25 cellular contexts compared by ENCODE assay signal in the genomic region with DNA sequence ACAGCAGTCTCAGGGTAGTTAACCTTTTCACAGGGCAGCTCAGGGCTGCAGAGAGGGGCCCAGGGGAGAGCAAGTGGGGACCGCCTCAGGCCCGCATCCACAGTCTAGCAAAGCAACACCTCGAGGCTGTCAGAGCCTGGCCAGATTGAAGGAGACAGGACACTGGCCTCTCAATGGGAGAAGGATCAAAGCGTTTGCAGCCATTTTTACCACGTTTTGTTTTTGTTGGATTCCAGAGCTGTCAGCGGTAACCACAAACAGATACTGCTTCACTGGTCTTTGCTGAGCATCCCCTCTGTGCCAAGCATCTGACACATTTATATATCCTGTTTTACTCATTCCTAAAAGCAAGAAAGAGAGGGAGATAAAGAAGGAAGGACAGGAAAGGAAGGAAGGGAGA.
DNase-seq lines count a peak whose midpoint lies in the region; ATAC-seq and TF ChIP-seq lines count a peak whose summit lies in the region.
"Had no signal": no experiment of that assay in that cellular context is flagged by ENCODE, and none has a peak within 500 bp of the region (broad histone marks: within the 10 kb centered on the region; RNA-seq: fewer than 3 reads in every experiment).

No MANE protein-coding gene starts in this region.

- POLR2A ChIA-PET in MCF 10A (lab: Yijun Ruan, JAX) (no interaction called here), PC-3 (lab: Charles Lee; ENCODE audit: unreplicated experiment) (no interaction called here)

- no peaks in the 10 kb centered on the region for H3K79me2 ChIP-seq in mammary epithelial cell (ENCODE audit: insufficient read depth, low read length)
- no peaks in the 10 kb centered on the region for H3K79me2 ChIP-seq in PC-3 (ENCODE audit: low read length)
- no peaks in the 10 kb centered on the region for H3K79me2 ChIP-seq in osteoblast (ENCODE audit: insufficient read depth, low read length)

- 71% methylated on average over 6 of the region's 6 CpGs for WGBS in mammary epithelial cell (ENCODE audit: low coverage, missing lambda C conversion rate)
- WGBS in testis, 2 donors: 61 to 69% methylated on average over 6 of the region's 6 CpGs

- H3K4me2 ChIP-seq in mammary epithelial cell (ENCODE audit: insufficient read depth, low read depth, low read length) (no peak overlapping the region), PC-3 (ENCODE audit: low read length) (no peak overlapping the region), osteoblast (ENCODE audit: insufficient read depth, low read length) (peak overlapping the region; percentile 4)
- H3K4me2 ChIP-seq: neural progenitor cell had no signal

- no peak overlapping the region for H3K9ac ChIP-seq in mammary epithelial cell (ENCODE audit: insufficient read depth, low read length)
- H3K9ac ChIP-seq in PC-3 (ENCODE audit: low read length): no peak overlapping the region
- H3K9ac ChIP-seq: neural progenitor cell had no signal

- no peaks in the 10 kb centered on the region for H3K4me1 Mint-ChIP-seq in MCF 10A (ENCODE audit: insufficient read depth, unreplicated experiment)

- DNase-seq in MCF 10A (ENCODE audit: unreplicated experiment) (peak; percentile 16), mammary epithelial cell (no peak), PC-3 (no peak), fibroblast of pulmonary artery (ENCODE audit: low read depth) (peak; percentile 48), osteoblast (ENCODE audit: insufficient read length, low spot score, missing footprints) (no peak), testis (no peak)
- DNase-seq: 8988T; activated CD4-positive, alpha-beta T cell treated with anti-CD3 and anti-CD28 coated beads, Interleukin-2, amount 50 U/mL, for 48 hours; activated naive CD4-positive, alpha-beta T cell; activated T-cell treated with anti-CD3 and anti-CD28 coated beads for 4 hours; aorta; foreskin melanocyte; left colon; mucosa of descending colon; NCI-H1436 treated with DMSO at 0.1 percent for 48 hours; NCI-H2171 treated with DMSO at 0.1 percent for 48 hours; NCI-H774; SIG-M5; uterus; WERI-Rb-1 had no signal

- no peak overlapping the region for H3K4me3 Mint-ChIP-seq in MCF 10A (ENCODE audit: unreplicated experiment)
- H3K4me3 Mint-ChIP-seq: neural progenitor cell; T-helper 1 cell treated with Interleukin-12 subunit alpha and Interleukin-12 subunit beta and Interleukin-4 antibody, amounts not matched to agents 30 μg/mL and 1 μg/mL, for 36 hours had no signal

- H3K27me3 ChIP-seq in mammary epithelial cell (ENCODE audit: insufficient read depth, low read length): peaks cover 8% of the 10 kb centered on the region
- H3K27me3 ChIP-seq in PC-3 (ENCODE audit: low read length): no peaks in the 10 kb centered on the region
- H3K27me3 ChIP-seq in osteoblast (ENCODE audit: insufficient read depth, low read length): peaks cover 29% of the 10 kb centered on the region
- H3K27me3 ChIP-seq in testis: no peaks in the 10 kb centered on the region
- H3K27me3 ChIP-seq: neural progenitor cell, uterus had no signal

- in situ Hi-C loops in mammary epithelial cell (cut with MboI; ENCODE audit: low sequenced_read_pairs in 2 of 2): no loop called here

- no peaks in the 10 kb centered on the region for H3K9me3 ChIP-seq in mammary epithelial cell (replicated peaks; ENCODE audit: insufficient read depth, low read length)
- H3K9me3 ChIP-seq in PC-3 (ENCODE audit: low read length): no peaks in the 10 kb centered on the region
- H3K9me3 ChIP-seq in osteoblast (ENCODE audit: low read depth, low read length): no peaks in the 10 kb centered on the region
- H3K9me3 ChIP-seq in testis: no peaks in the 10 kb centered on the region
- H3K9me3 ChIP-seq: mucosa of descending colon, uterus had no signal

- H3K9me2 ChIP-seq in PC-3 (replicated peaks; ENCODE audit: low read length): no peaks in the 10 kb centered on the region

- intact Hi-C loops in MCF 10A (cut with micrococcal nuclease): no loop called here
- intact Hi-C loops in mammary epithelial cell (cut with micrococcal nuclease): no loop called here
- intact Hi-C loops in PC-3 (cut with micrococcal nuclease): no loop called here
- intact Hi-C loops in testis (cut with DNase I; ENCODE audit: low total_unique reads): no loop called here

- no peaks in the 10 kb centered on the region for H3K4me1 ChIP-seq in mammary epithelial cell (ENCODE audit: insufficient read depth, low read length)
- no peaks in the 10 kb centered on the region for H3K4me1 ChIP-seq in PC-3 (ENCODE audit: insufficient read depth, low read length)
- no peaks in the 10 kb centered on the region for H3K4me1 ChIP-seq in osteoblast (ENCODE audit: insufficient read depth, low read length)
- no peaks in the 10 kb centered on the region for H3K4me1 ChIP-seq in testis
- H3K4me1 ChIP-seq: uterus had no signal

- CTCF ChIA-PET in MCF 10A (lab: Yijun Ruan, JAX) (interaction anchor here (0.5 to 0.7 kb wide), 2 partner anchors 115 to 807 kb away, joined by 3 to 5 read pairs; no protein-coding TSS in a partner anchor), mammary epithelial cell (lab: Charles Lee; ENCODE audit: low non-redundant PET) (no interaction called here), PC-3 (lab: Charles Lee) (no interaction called here)

- H3K27ac ChIP-seq in mammary epithelial cell (ENCODE audit: insufficient read depth, low read depth, low read length): no peak overlapping the region
- H3K27ac ChIP-seq in PC-3 (ENCODE audit: low read length): no peak overlapping the region
- no peak overlapping the region for H3K27ac ChIP-seq in osteoblast (ENCODE audit: low read depth, low read length)
- H3K27ac ChIP-seq in testis: no peak overlapping the region
- H3K27ac ChIP-seq: neural progenitor cell, WERI-Rb-1 had no signal

- H3K36me3 ChIP-seq in mammary epithelial cell (ENCODE audit: insufficient read depth, low read length) (no peaks in the 10 kb centered on the region), PC-3 (ENCODE audit: low read depth, low read length) (no peaks in the 10 kb centered on the region), osteoblast (ENCODE audit: insufficient read depth, low read length) (no peaks in the 10 kb centered on the region), testis (ENCODE audit: low read depth, missing control alignments) (no peaks in the 10 kb centered on the region)
- H3K36me3 ChIP-seq: neural progenitor cell, uterus, WERI-Rb-1 had no signal

- no peaks in the 10 kb centered on the region for H3K9me3 Mint-ChIP-seq in MCF 10A (ENCODE audit: unreplicated experiment)
- H3K9me3 Mint-ChIP-seq: neural progenitor cell; T-helper 1 cell treated with Interleukin-12 subunit alpha and Interleukin-12 subunit beta and Interleukin-4 antibody, amounts not matched to agents 30 μg/mL and 1 μg/mL, for 36 hours had no signal

- no peaks in the 10 kb centered on the region for H3K36me3 Mint-ChIP-seq in MCF 10A (ENCODE audit: insufficient read depth, unreplicated experiment)
- H3K36me3 Mint-ChIP-seq: neural progenitor cell had no signal

- no peak overlapping the region for H3K27ac Mint-ChIP-seq in MCF 10A (ENCODE audit: low read depth, unreplicated experiment)
- H3K27ac Mint-ChIP-seq: neural progenitor cell; T-helper 1 cell treated with Interleukin-12 subunit alpha and Interleukin-12 subunit beta and Interleukin-4 antibody, amounts not matched to agents 30 μg/mL and 1 μg/mL, for 36 hours had no signal

- no TSS peak for BruUV-seq in MCF 10A (replicated peaks; lab: Mats Ljungman, UMichigan)
- BruUV-seq in mammary epithelial cell (replicated peaks; lab: Mats Ljungman, UMichigan): no TSS peak
- no TSS peak for BruUV-seq in PC-3 (replicated peaks; lab: Mats Ljungman, UMichigan)

- no peak for TF ChIP-seq POLR2A in testis (IDR thresholded peaks at IDR 0.05)

- H2AFZ ChIP-seq in mammary epithelial cell (ENCODE audit: low read depth, low read length) (no peak overlapping the region), PC-3 (ENCODE audit: low read length) (peak overlapping the region; percentile 40; the same call in 1 of the 2 replicates), osteoblast (ENCODE audit: low read length) (no peak overlapping the region)
- H2AFZ ChIP-seq: neural progenitor cell had no signal

- peak; percentile 24 for ATAC-seq in PC-3
- ATAC-seq in HG02852 (IDR thresholded peaks at IDR 0.05; ENCODE audit: unreplicated experiment): no peak
- ATAC-seq in HG02610 (IDR thresholded peaks at IDR 0.05; ENCODE audit: unreplicated experiment): no peak
- ATAC-seq: HepG2, left colon, mucosa of descending colon had no signal

- dilution Hi-C loops in mammary epithelial cell (cut with HindIII; ENCODE audit: low sequenced_read_pairs): no loop called here

- no peaks in the 10 kb centered on the region for H3K27me3 Mint-ChIP-seq in MCF 10A (ENCODE audit: insufficient read depth, unreplicated experiment)

- TF ChIP-seq CTCF in MCF 10A (IDR thresholded peaks at IDR 0.05; ENCODE audit: unreplicated experiment) (no peak), mammary epithelial cell (conservative IDR thresholded peaks at IDR 0.05 in 1 of 2, IDR thresholded peaks at IDR 0.05 in 1 of 2; ENCODE audit: extremely low read depth in 1 of 2, insufficient read depth in 1 of 2, low read depth in 1 of 2, low read length in 2 of 2) (no peak), PC-3 (conservative IDR thresholded peaks at IDR 0.05; ENCODE audit: low read depth, low read length) (no peak), fibroblast of pulmonary artery (IDR thresholded peaks at IDR 0.05; ENCODE audit: low read length, missing control alignments) (no peak), osteoblast (IDR thresholded peaks at IDR 0.05; ENCODE audit: extremely low read depth, low read depth, low read length) (no peak), testis (IDR thresholded peaks at IDR 0.05) (no peak)

- H3K4me3 ChIP-seq in mammary epithelial cell (replicated peaks in 1 of 3; ENCODE audit: insufficient read depth in 1 of 3, low read depth in 2 of 3, low read length in 3 of 3) (no peak overlapping the region), PC-3 (ENCODE audit: low read length) (no peak overlapping the region), fibroblast of pulmonary artery (replicated peaks; ENCODE audit: low read depth, low read length) (no peak overlapping the region), osteoblast (ENCODE audit: insufficient read depth, low read length) (no peak overlapping the region), testis (no peak overlapping the region)
- H3K4me3 ChIP-seq: mucosa of descending colon, neural progenitor cell, uterus had no signal

- no peaks in the 10 kb centered on the region for H4K20me1 ChIP-seq in mammary epithelial cell (ENCODE audit: insufficient read depth, low read length)
- no peaks in the 10 kb centered on the region for H4K20me1 ChIP-seq in PC-3 (ENCODE audit: low read length)
- no peaks in the 10 kb centered on the region for H4K20me1 ChIP-seq in osteoblast (ENCODE audit: insufficient read depth, low read length)

- no peaks in the 10 kb centered on the region for H3F3A ChIP-seq in PC-3 (ENCODE audit: low read length, unreplicated experiment)

Comparison
In these comparisons a context has a peak if more than half of its experiments do, and no peak if none do; other contexts are left out.
1. DNase-seq: peak in MCF 10A (single experiment) and fibroblast of pulmonary artery (single experiment); none in mammary epithelial cell (single experiment), PC-3 (single experiment), osteoblast (single experiment) and testis (single experiment).